9 cellular contexts compared by ENCODE assay signal in genomic region chr5:59037453-59038168, GRCh38.
A peak's percentile ranks its signal among the peaks of the same experiment; 100 is the strongest.
DNase-seq lines count a peak whose midpoint lies in the region; ATAC-seq and TF ChIP-seq lines count a peak whose summit lies in the region.
"Had no signal": no experiment of that assay in that cellular context is flagged by ENCODE, and none has a peak within 500 bp of the region (broad histone marks: within the 10 kb centered on the region; RNA-seq: fewer than 3 reads in every experiment).

No MANE protein-coding gene starts in this region.

- H3K4me3 ChIP-seq in heart right ventricle (peak overlapping the region in 9 of 10 donors; percentile 51 to 86 (median 77)), mesenchymal stem cell (ENCODE audit: insufficient read depth in 1 of 2, low read depth in 1 of 2, low read length in 2 of 2) (peak overlapping the region in 1 of 2 experiments; percentile 90), transverse colon (peak overlapping the region in 3 of 4 donors; percentile 53 to 82 (median 61))

- peak overlapping the region; percentile 84 for H3K4me3 Mint-ChIP-seq in activated naive CD8-positive, alpha-beta T cell treated with anti-CD3 and anti-CD28 coated beads for 36 hours

- H2BK120ac ChIP-seq in mesenchymal stem cell (ENCODE audit: low read depth, low read length) = no peak overlapping the region

- H4K91ac ChIP-seq in mesenchymal stem cell (ENCODE audit: low read length) = no peak overlapping the region

- TF ChIP-seq CTCF in heart right ventricle (IDR thresholded peaks at IDR 0.05) (no peak), transverse colon (IDR thresholded peaks at IDR 0.05) (no peak)

- H2BK5ac ChIP-seq in mesenchymal stem cell (ENCODE audit: low read depth, low read length, poor library complexity, severe bottlenecking) = peak overlapping the region; percentile 19

- peaks cover 7% of the 10 kb centered on the region for H3K79me1 ChIP-seq in mesenchymal stem cell (replicated peaks; ENCODE audit: low read length, poor library complexity, severe bottlenecking)

- H3K27me3 ChIP-seq in heart right ventricle (no peaks in the 10 kb centered on the region), mesenchymal stem cell (ENCODE audit: control insufficient read depth in 1 of 2, insufficient read depth in 1 of 2, low read length in 2 of 2) (no peaks in the 10 kb centered on the region), transverse colon (no peaks in the 10 kb centered on the region)

- ATAC-seq in heart right ventricle = no peak
- no peak for ATAC-seq in left cardiac atrium

- H3K9me3 ChIP-seq in heart right ventricle = no peaks in the 10 kb centered on the region
- H3K9me3 ChIP-seq in mesenchymal stem cell (ENCODE audit: control insufficient read depth, low read length) = no peaks in the 10 kb centered on the region
- H3K9me3 ChIP-seq in transverse colon = no peaks in the 10 kb centered on the region

- no peak overlapping the region for H2AK5ac ChIP-seq in mesenchymal stem cell (ENCODE audit: low read length, severe bottlenecking)

- TF ChIP-seq POLR2A in transverse colon (IDR thresholded peaks at IDR 0.05) = no peak

- H3K36me3 ChIP-seq in heart right ventricle (no peaks in the 10 kb centered on the region), mesenchymal stem cell (ENCODE audit: control insufficient read depth in 1 of 2, insufficient read depth in 2 of 2, low read depth in 1 of 2, low read length in 2 of 2) (no peaks in the 10 kb centered on the region), transverse colon (no peaks in the 10 kb centered on the region)

- no peaks in the 10 kb centered on the region for H3K27me3 Mint-ChIP-seq in activated naive CD8-positive, alpha-beta T cell treated with anti-CD3 and anti-CD28 coated beads for 36 hours

- in situ Hi-C loops in transverse colon (cut with MboI; ENCODE audit: low pct_ligation_motif_present in 1 of 4, low pct_unique_long_range_greater_than_20kb in 1 of 4, low sequenced_read_pairs in 3 of 4) = loop anchor here in 1 of 4 donors (25.0 kb wide), 1 partner anchor 125 kb away; no protein-coding TSS in a partner anchor

- no peak for TF ChIP-seq EP300 in transverse colon (IDR thresholded peaks at IDR 0.05; ENCODE audit: low read depth)

- peak overlapping the region in 1 of 2 experiments; percentile 67 for H3K4ac ChIP-seq in mesenchymal stem cell (ENCODE audit: low read depth in 1 of 2, low read length in 2 of 2)

- H3K14ac ChIP-seq in mesenchymal stem cell (ENCODE audit: low read length in 2 of 2) = no peak overlapping the region

- H3K27ac ChIP-seq in heart right ventricle (peak overlapping the region in 7 of 10 donors; percentile 13 to 95 (median 85)), mesenchymal stem cell (ENCODE audit: low read length, poor library complexity, severe bottlenecking) (no peak overlapping the region), transverse colon (peak overlapping the region; percentile 73 to 86 (median 80))

- peaks cover 3 to 84% (median 53%) of the 10 kb centered on the region in 9 donors for H3K4me1 ChIP-seq in heart right ventricle
- peaks cover 10% of the 10 kb centered on the region for H3K4me1 ChIP-seq in mesenchymal stem cell (ENCODE audit: control insufficient read depth, insufficient read depth, low read depth, low read length)
- peaks cover 0 to 46% (median 30%) of the 10 kb centered on the region in 4 donors for H3K4me1 ChIP-seq in transverse colon

- no peak overlapping the region for H3K23ac ChIP-seq in mesenchymal stem cell (ENCODE audit: low read length in 2 of 2)

- H2BK15ac ChIP-seq in mesenchymal stem cell (ENCODE audit: low read depth, poor library complexity, severe bottlenecking) = no peak overlapping the region

- peak overlapping the region in 1 of 2 experiments; percentile 14 for H3K18ac ChIP-seq in mesenchymal stem cell (ENCODE audit: low read depth in 1 of 2, low read length in 2 of 2)

- peaks cover 47% of the 10 kb centered on the region for H3K36me3 Mint-ChIP-seq in activated naive CD8-positive, alpha-beta T cell treated with anti-CD3 and anti-CD28 coated beads for 36 hours

- H3K9me3 Mint-ChIP-seq in activated naive CD8-positive, alpha-beta T cell treated with anti-CD3 and anti-CD28 coated beads for 36 hours = no peaks in the 10 kb centered on the region
- H3K9me3 Mint-ChIP-seq: H9 had no signal

- peaks cover 56% of the 10 kb centered on the region for H3K4me1 Mint-ChIP-seq in activated naive CD8-positive, alpha-beta T cell treated with anti-CD3 and anti-CD28 coated beads for 36 hours

- no peak overlapping the region for H4K8ac ChIP-seq in mesenchymal stem cell (ENCODE audit: low read length)

- H2AFZ ChIP-seq in mesenchymal stem cell (ENCODE audit: low read depth, low read length) = no peak overlapping the region

- intact Hi-C loops in heart right ventricle (cut with DNase I) = loop anchor here in 8 of 10 donors (2.0 to 10.0 kb wide), 8 partner anchors 87 to 317 kb away; no protein-coding TSS in a partner anchor
- intact Hi-C loops in left cardiac atrium (cut with DNase I) = loop anchor here (5.0 kb wide), 2 partner anchors 50 to 90 kb away; no protein-coding TSS in a partner anchor
- intact Hi-C loops in transverse colon (cut with DNase I; ENCODE audit: low total_unique reads) = loop anchor here (2.0 to 10.0 kb wide), 3 partner anchors 35 to 137 kb away; no protein-coding TSS in a partner anchor

- H2BK12ac ChIP-seq in mesenchymal stem cell (ENCODE audit: low read length in 2 of 2) = no peak overlapping the region

- peak overlapping the region; percentile 41 for H3K4me2 ChIP-seq in mesenchymal stem cell (ENCODE audit: low read length, poor library complexity, severe bottlenecking)

- WGBS in heart right ventricle, 2 donors = 34 to 42% methylated on average over 5 of the region's 5 CpGs
- WGBS in mesenchymal stem cell = 57% methylated on average over 3 of the region's 5 CpGs
- 61 to 81% methylated on average over 5 of the region's 5 CpGs for WGBS in transverse colon (ENCODE audit: low coverage in 1 of 2), 2 donors

- peak overlapping the region; percentile 97 for H3K27ac Mint-ChIP-seq in activated naive CD8-positive, alpha-beta T cell treated with anti-CD3 and anti-CD28 coated beads for 36 hours
- H3K27ac Mint-ChIP-seq: H9 had no signal

- DNase-seq in heart right ventricle (no peak), left cardiac atrium (no peak), mesenchymal stem cell (no peak), transverse colon (no peak), D341Med (ENCODE audit: low spot score) (no peak), NCI-H2081 treated with DMSO at 0.1 percent for 48 hours (lab: John Stamatoyannopoulos, UW) (no peak), CD1c-positive myeloid dendritic cell (ENCODE audit: extremely low spot score) (no peak)
- DNase-seq in activated naive CD8-positive, alpha-beta T cell treated with anti-CD3 and anti-CD28 coated beads for 36 hours = no peak
- DNase-seq: H9 had no signal

- H3K9ac ChIP-seq in mesenchymal stem cell (ENCODE audit: low read length) = peak overlapping the region; percentile 84
